11 cellular contexts compared by ENCODE assay signal in the genomic region with DNA sequence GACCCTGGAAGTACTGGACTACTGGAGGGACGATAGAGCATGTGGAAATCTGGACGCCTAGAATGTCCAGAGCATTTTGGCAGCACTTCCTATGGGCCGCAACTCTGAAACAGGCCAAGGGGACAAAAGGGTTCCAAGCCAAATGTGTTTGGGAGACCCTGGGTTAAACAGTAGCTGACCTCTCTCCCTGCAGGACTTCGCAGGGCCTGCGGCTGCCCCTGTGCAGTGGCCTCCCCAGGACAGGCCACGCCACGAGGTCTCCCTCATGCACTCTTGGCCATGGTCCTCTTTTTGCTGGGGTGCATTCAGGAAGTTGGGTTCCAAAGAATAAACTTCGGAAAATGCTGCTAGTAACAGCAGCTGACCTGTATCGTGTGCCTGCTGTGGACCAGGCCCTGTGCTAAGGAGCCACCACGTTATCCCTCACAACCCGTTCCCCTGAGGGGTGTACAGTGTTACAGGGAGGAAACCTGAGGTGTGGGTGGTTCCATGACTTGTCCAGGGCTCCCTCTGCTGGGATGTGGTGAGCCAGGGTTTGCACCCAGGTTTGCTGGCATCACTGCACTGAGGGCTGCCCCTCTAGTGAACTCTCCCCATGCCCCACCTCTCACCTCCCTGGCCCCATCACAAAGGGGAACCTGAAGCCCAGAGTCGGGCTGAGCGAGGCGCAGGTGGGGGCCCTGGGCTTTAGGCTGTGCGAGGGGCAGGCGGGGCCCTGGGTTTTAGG.
DNase-seq lines count a peak whose midpoint lies in the region; ATAC-seq and TF ChIP-seq lines count a peak whose summit lies in the region.
"Had no signal": no experiment of that assay in that cellular context is flagged by ENCODE, and none has a peak within 500 bp of the region (broad histone marks: within the 10 kb centered on the region; RNA-seq: fewer than 3 reads in every experiment).

No MANE protein-coding gene starts in this region.

- H3K9me2 ChIP-seq in GM23248 (ENCODE audit: insufficient read depth), result no peaks in the 10 kb centered on the region

- 92 to 93% methylated on average over 16 of the region's 16 CpGs for WGBS in GM23248 (ENCODE audit: low coverage in 1 of 2, low lambda C conversion rate in 2 of 2, missing lambda C conversion rate in 2 of 2), 2 experiments

- in situ Hi-C loops in GM23248 (cut with MboI), result no loop called here

- no peak for DNase-seq in AG04449 (ENCODE audit: low read depth, low spot score)
- DNase-seq in GM23248, result peak; percentile 21
- peak; percentile 20 for DNase-seq in adipocyte (ENCODE audit: low read depth)
- peak; percentile 58 for DNase-seq in left lobe of liver (ENCODE audit: low spot score)
- DNase-seq in NCI-H187 (lab: John Stamatoyannopoulos, UW), result no peak
- DNase-seq in kidney glomerular epithelial cell (lab: John Stamatoyannopoulos, UW), result no peak
- DNase-seq: spleen had no signal

- no peaks in the 10 kb centered on the region for H3K79me2 ChIP-seq in GM23248 (ENCODE audit: insufficient read depth)

- no peak overlapping the region for H2AFZ ChIP-seq in GM23248

- POLR2A ChIA-PET in AG04449 (lab: Yijun Ruan, JAX), result no interaction called here

- TF ChIP-seq CTCF in AG04449 (IDR thresholded peaks at IDR 0.05; ENCODE audit: insufficient read depth, low read length, missing control alignments), result peak; percentile 64

- no peaks in the 10 kb centered on the region for H3K36me3 ChIP-seq in GM23248 (ENCODE audit: low read depth)
- peaks cover 22% of the 10 kb centered on the region for H3K36me3 ChIP-seq in adipocyte (ENCODE audit: control insufficient read depth, insufficient read depth, low read length, severe bottlenecking)

- H4K20me1 ChIP-seq in GM23248 (ENCODE audit: insufficient read depth), result no peaks in the 10 kb centered on the region

- H3K4me1 ChIP-seq in GM23248 (ENCODE audit: insufficient read depth), result peaks cover 14% of the 10 kb centered on the region; the same call in 1 of the 2 replicates
- peaks cover 25% of the 10 kb centered on the region for H3K4me1 ChIP-seq in adipocyte (ENCODE audit: control insufficient read depth, insufficient read depth, low read length)
- H3K4me1 ChIP-seq: HAP-1 had no signal

- H3K9ac ChIP-seq in GM23248, result no peak overlapping the region
- no peak overlapping the region for H3K9ac ChIP-seq in adipocyte (ENCODE audit: low read length)

- no peak overlapping the region for H3K4me2 ChIP-seq in GM23248 (ENCODE audit: unreplicated experiment)

- H3K27me3 ChIP-seq in GM23248 (replicated peaks; ENCODE audit: insufficient read depth) (no peaks in the 10 kb centered on the region), adipocyte (replicated peaks; ENCODE audit: control insufficient read depth, insufficient read depth, low read length) (no peaks in the 10 kb centered on the region)
- H3K27me3 ChIP-seq: spleen, tibial nerve had no signal

- ATAC-seq in left lobe of liver (peak; percentile 50), HG02678 (IDR thresholded peaks at IDR 0.05; ENCODE audit: unreplicated experiment) (no peak), GM18867 (IDR thresholded peaks at IDR 0.05; ENCODE audit: unreplicated experiment) (no peak)

- H3K4me3 ChIP-seq in AG04449 (ENCODE audit: low read depth, low read length) (no peak overlapping the region), GM23248 (no peak overlapping the region), adipocyte (ENCODE audit: low read length) (no peak overlapping the region)
- H3K4me3 ChIP-seq: HAP-1, spleen, tibial nerve had no signal

- CTCF ChIA-PET in AG04449 (lab: Yijun Ruan, JAX), result interaction anchor here (0.6 to 1.7 kb wide), 6 partner anchors 13 to 192 kb away, joined by 3 to 6 read pairs (median 4); no protein-coding TSS in a partner anchor

- H3K27ac ChIP-seq in GM23248, result no peak overlapping the region
- H3K27ac ChIP-seq: spleen, tibial nerve had no signal

- H3F3A ChIP-seq in GM23248 (ENCODE audit: insufficient read depth), result no peaks in the 10 kb centered on the region

- H3K9me3 ChIP-seq in GM23248 (ENCODE audit: low read depth), result no peaks in the 10 kb centered on the region
- no peaks in the 10 kb centered on the region for H3K9me3 ChIP-seq in adipocyte (ENCODE audit: control insufficient read depth, low read length)
- H3K9me3 ChIP-seq: HAP-1, spleen, tibial nerve had no signal

Comparison
In these comparisons a context has a peak if more than half of its experiments do, and no peak if none do; other contexts are left out.
1. DNase-seq: peak in GM23248 (single experiment), adipocyte (single experiment) and left lobe of liver (single experiment); none in AG04449 (single experiment), NCI-H187 (0 of 2) and kidney glomerular epithelial cell (single experiment).